1 cellular context compared by ENCODE assay signal in the genomic region with DNA sequence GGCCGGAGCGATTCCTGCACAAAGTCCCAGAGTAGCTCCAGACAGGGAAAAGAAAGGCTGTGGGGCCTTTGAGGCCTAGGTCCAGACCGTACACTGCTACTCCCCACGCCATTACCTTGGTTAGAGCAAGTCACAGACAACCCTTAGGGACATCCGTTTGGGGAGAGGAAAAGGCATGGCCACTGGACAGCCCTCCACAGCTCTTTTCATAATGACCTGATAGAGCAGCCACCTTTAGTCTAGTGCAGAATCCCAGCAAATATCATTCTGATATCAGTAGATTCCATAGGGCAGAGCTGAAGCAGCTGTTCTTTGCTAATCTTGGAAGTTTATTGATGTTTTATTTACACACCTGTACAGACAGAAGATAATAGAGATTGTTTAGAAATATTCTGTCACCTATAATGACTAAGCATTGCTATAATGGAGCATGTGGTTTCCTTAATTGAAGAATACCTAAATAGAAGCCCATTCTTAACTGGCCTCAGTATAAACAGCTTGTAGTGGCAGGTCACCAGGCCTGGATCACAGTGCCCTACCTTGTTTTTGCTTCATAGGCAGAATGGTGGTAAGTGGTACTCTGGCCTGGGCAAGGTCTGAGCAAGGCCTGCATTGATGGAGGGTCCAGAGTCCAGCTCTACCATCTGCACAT.
TF ChIP-seq lines count a peak whose summit lies in the region.

No MANE protein-coding gene starts in this region.

TF ChIP-seq in IMR-90, 13 proteins besides CTCF, POLR2A, EP300 and RAD21 (continued from another document):
- TF ChIP-seq, protein P1, sequence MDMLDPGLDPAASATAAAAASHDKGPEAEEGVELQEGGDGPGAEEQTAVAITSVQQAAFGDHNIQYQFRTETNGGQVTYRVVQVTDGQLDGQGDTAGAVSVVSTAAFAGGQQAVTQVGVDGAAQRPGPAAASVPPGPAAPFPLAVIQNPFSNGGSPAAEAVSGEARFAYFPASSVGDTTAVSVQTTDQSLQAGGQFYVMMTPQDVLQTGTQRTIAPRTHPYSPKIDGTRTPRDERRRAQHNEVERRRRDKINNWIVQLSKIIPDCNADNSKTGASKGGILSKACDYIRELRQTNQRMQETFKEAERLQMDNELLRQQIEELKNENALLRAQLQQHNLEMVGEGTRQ (IDR thresholded peaks at IDR 0.05; ENCODE audit: low read depth, low read length): no peak
- TF ChIP-seq SMC3 (IDR thresholded peaks at IDR 0.05; ENCODE audit: low read depth, low read length): no peak
- no peak for TF ChIP-seq MXI1 (IDR thresholded peaks at IDR 0.05; ENCODE audit: borderline replicate concordance, low read depth, low read length)
- no peak for TF ChIP-seq BHLHE40 (IDR thresholded peaks at IDR 0.05; ENCODE audit: low read depth, low read length)
- no peak for TF ChIP-seq FOS (IDR thresholded peaks at IDR 0.05; ENCODE audit: low read depth, low read length)
- no peak for TF ChIP-seq CEBPB (IDR thresholded peaks at IDR 0.05; ENCODE audit: low read depth, low read length)
